In the genomic region with DNA sequence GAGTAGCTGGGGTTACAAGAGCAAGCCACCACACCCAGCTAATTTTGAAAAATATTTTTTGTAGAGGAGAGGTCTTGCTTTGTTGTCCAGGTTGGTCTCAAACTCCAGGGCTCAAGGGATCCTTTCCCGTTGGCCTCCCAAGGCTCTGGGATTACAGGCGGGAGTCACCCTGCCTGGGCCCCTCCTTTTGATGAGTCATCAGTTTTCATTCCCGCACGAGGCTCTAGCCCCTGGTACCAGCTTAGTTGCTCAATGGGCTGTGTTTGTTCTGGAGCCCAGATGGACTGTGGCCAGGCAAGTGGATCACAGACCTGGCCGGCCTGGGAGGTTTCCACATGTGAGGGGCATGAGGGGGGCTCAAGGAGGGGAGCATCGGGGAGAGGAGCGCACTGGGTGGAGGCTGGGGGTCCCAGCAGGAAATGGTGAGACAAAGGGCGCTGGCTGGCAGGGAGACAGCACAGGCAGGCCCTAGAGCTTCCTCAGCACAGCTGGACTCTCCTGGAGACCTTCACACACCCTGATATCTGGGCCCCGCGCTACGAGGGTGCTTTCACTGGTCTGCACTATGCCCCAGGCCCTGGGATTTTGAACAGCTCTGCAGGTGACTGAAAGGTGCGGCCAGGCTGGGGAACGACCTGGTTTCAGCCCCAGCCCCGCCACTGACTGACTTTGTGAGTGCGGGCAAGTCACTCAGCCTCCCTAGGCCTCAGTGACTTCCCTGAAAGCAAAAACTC, we compare ENCODE assay signal across 8 cellular contexts. TPM values are rescaled to one million over a fixed set of nuclear protein-coding genes. Genes with fewer than 3 reads are reported as not detected.
A peak's percentile ranks its signal among the peaks of the same experiment; 100 is the strongest.
DNase-seq lines count a peak whose midpoint lies in the region; ATAC-seq, FAIRE-seq and TF ChIP-seq lines count a peak whose summit lies in the region.
"Not testable (repeated sequence)": the region's sequence is repeated elsewhere in the genome, so short reads cannot be mapped to it uniquely, and the experiment has no call there.
"Had no signal": no experiment of that assay in that cellular context is flagged by ENCODE, and none has a peak within 500 bp of the region (broad histone marks: within the 10 kb centered on the region; RNA-seq: fewer than 3 reads in every experiment).

No MANE protein-coding gene starts in this region.

- WGBS in IMR-90 (ENCODE audit: extremely low coverage in 2 of 2, insufficient read length in 1 of 2), 2 experiments: no CpG with 5 or more reads among the region's 15 CpGs
- no CpG with 5 or more reads among the region's 15 CpGs for WGBS in HepG2 (ENCODE audit: low lambda C conversion rate)
- WGBS in pancreas, 2 donors: no CpG with 5 or more reads among the region's 15 CpGs

- not testable (repeated sequence) for TF ChIP-seq POLR2A in IMR-90 (IDR thresholded peaks at IDR 0.05; ENCODE audit: low read depth, low read length); HepG2 (IDR thresholded peaks at IDR 0.05; ENCODE audit: insufficient read depth in 1 of 2, low read depth in 2 of 2, low read length in 2 of 2)

- not testable (repeated sequence) for BruUV-seq in IMR-90 (replicated peaks; lab: Mats Ljungman, UMichigan); HepG2 (replicated peaks; lab: Mats Ljungman, UMichigan)

- not testable (repeated sequence) for H3K79me2 ChIP-seq in HepG2 (ENCODE audit: insufficient read depth, low read length)

- H2AFZ ChIP-seq in IMR-90 (replicated peaks; ENCODE audit: low read length, poor library complexity); HepG2 (ENCODE audit: low read length): not testable (repeated sequence)

- not testable (repeated sequence) for H3K79me1 ChIP-seq in IMR-90 (ENCODE audit: low read depth in 1 of 2, low read length in 2 of 2)

- H3K27ac ChIP-seq in IMR-90 (ENCODE audit: insufficient read depth, low read length); foreskin keratinocyte; HepG2 (ENCODE audit: extremely low read length, insufficient read depth, low read length); pancreas; upper lobe of right lung: not testable (repeated sequence)

- H3K4ac ChIP-seq in IMR-90 (ENCODE audit: low read depth, low read length): not testable (repeated sequence)

- not testable (repeated sequence) for H4K20me1 ChIP-seq in IMR-90 (ENCODE audit: insufficient read depth, low read length); HepG2 (ENCODE audit: insufficient read depth, low read length)

- H3K4me1 ChIP-seq in IMR-90 (ENCODE audit: control insufficient read depth, insufficient read depth, low read length); foreskin keratinocyte; HepG2 (ENCODE audit: insufficient read depth, low read length); pancreas; upper lobe of right lung: not testable (repeated sequence)

- H2BK5ac ChIP-seq in IMR-90 (ENCODE audit: low read depth, low read length, poor library complexity, severe bottlenecking): not testable (repeated sequence)

- not testable (repeated sequence) for H4K5ac ChIP-seq in IMR-90 (ENCODE audit: low read depth, low read length)

- TF ChIP-seq CTCF in IMR-90 (conservative IDR thresholded peaks at IDR 0.05; ENCODE audit: low read depth, low read length); foreskin keratinocyte (conservative IDR thresholded peaks at IDR 0.05); HepG2 (CRISPR knock-in tag; IDR thresholded peaks at IDR 0.05); pancreas (IDR thresholded peaks at IDR 0.05); upper lobe of right lung (IDR thresholded peaks at IDR 0.05): not testable (repeated sequence)

- H3K9me1 ChIP-seq in IMR-90 (ENCODE audit: insufficient read depth, low read length): not testable (repeated sequence)

- H3K14ac ChIP-seq in IMR-90 (replicated peaks; ENCODE audit: low read depth, low read length): not testable (repeated sequence)

- not testable (repeated sequence) for H3K4me2 ChIP-seq in IMR-90 (ENCODE audit: low read depth, low read length); HepG2 (ENCODE audit: low read depth, low read length)

- not testable (repeated sequence) for H3K9me3 ChIP-seq in IMR-90 (ENCODE audit: control insufficient read depth, insufficient read depth, low read length); HepG2 (ENCODE audit: low read length); pancreas; upper lobe of right lung

- H3K36me3 ChIP-seq in IMR-90 (ENCODE audit: control insufficient read depth, insufficient read depth, low read length); HepG2 (replicated peaks in 1 of 2; ENCODE audit: control insufficient read depth in 1 of 2, insufficient read depth in 2 of 2, low read length in 2 of 2); pancreas; upper lobe of right lung: not testable (repeated sequence)

- not testable (repeated sequence) for TF ChIP-seq EP300 in HepG2 (IDR thresholded peaks at IDR 0.05; ENCODE audit: low read depth in 2 of 2, low read length in 2 of 2); HepG2 (CRISPR knock-in tag; IDR thresholded peaks at IDR 0.05; ENCODE audit: borderline replicate concordance)

- not testable (repeated sequence) for H2BK20ac ChIP-seq in IMR-90 (ENCODE audit: low read depth, low read length)

- TF ChIP-seq RAD21 in IMR-90 (IDR thresholded peaks at IDR 0.05; ENCODE audit: low read length); HepG2 (CRISPR knock-in tag; IDR thresholded peaks at IDR 0.05): not testable (repeated sequence)

- not testable (repeated sequence) for H3K4me3 ChIP-seq in IMR-90 (ENCODE audit: insufficient read depth, low read depth, low read length); HepG2 (replicated peaks in 1 of 3; ENCODE audit: insufficient read depth in 1 of 3, low read depth in 2 of 3, low read length in 3 of 3); pancreas; upper lobe of right lung

- CTCF ChIA-PET in IMR-90 (lab: Yijun Ruan, JAX); HepG2 (lab: Yijun Ruan, JAX; ENCODE audit: low intra/inter-chr PET ratio, low total read pairs): not testable (repeated sequence)

- not testable (repeated sequence) for H2AK5ac ChIP-seq in IMR-90 (ENCODE audit: low read depth, low read length)

- in situ Hi-C loops in IMR-90 (cut with MboI; ENCODE audit: low sequenced_read_pairs): loop anchor here (25.0 kb wide), 1 partner anchor 213 kb away; a partner anchor contains a TSS
- in situ Hi-C loops in HepG2 (cut with HindIII; ENCODE audit: extremely low pct_ligation_motif_present, low pct_unique_long_range_greater_than_20kb): not testable (repeated sequence)

- not testable (repeated sequence) for H3K27me3 ChIP-seq in IMR-90 (ENCODE audit: control insufficient read depth, insufficient read depth, low read length); foreskin keratinocyte; HepG2 (ENCODE audit: control insufficient read depth in 1 of 2, insufficient read depth in 2 of 2, low read length in 2 of 2); pancreas; upper lobe of right lung

- H2BK120ac ChIP-seq in IMR-90 (ENCODE audit: low read depth, low read length): not testable (repeated sequence)

- not testable (repeated sequence) for DNase-seq in IMR-90; foreskin keratinocyte; left ventricle myocardium superior; HepG2 (ENCODE audit: low spot score); pancreas; upper lobe of right lung

- FAIRE-seq in HepG2 (lab: Jason Lieb, UNC): peak; percentile 100
- FAIRE-seq in pancreas (lab: Jason Lieb, UNC): not testable (repeated sequence)

- not testable (repeated sequence) for H2AK9ac ChIP-seq in IMR-90 (replicated peaks; ENCODE audit: low read depth, low read length, poor library complexity)

- H2BK15ac ChIP-seq in IMR-90 (ENCODE audit: low read depth, low read length): not testable (repeated sequence)

- ATAC-seq in IMR-90 (ENCODE audit: low read depth) (peak; percentile 76), SK-N-SH treated with all-trans-retinoic acid at 6 μM for 48 hours (peak; percentile 50), foreskin keratinocyte (peak; percentile 69), left ventricle myocardium superior (peak; percentile 42), HepG2 (peak; percentile 76), pancreas (peak; percentile 76 to 81 (median 80)), upper lobe of right lung (peak; percentile 66)

- not testable (repeated sequence) for H3K18ac ChIP-seq in IMR-90 (ENCODE audit: low read depth, low read length)

- not testable (repeated sequence) for H4K8ac ChIP-seq in IMR-90 (ENCODE audit: low read depth in 2 of 2, low read length in 2 of 2)

- H3K56ac ChIP-seq in IMR-90 (ENCODE audit: extremely low read depth, insufficient read depth, low read length): not testable (repeated sequence)

- H4K91ac ChIP-seq in IMR-90 (ENCODE audit: insufficient read depth, low read depth, low read length): not testable (repeated sequence)

- intact Hi-C loops in IMR-90 (cut with micrococcal nuclease); left ventricle myocardium superior (cut with micrococcal nuclease); HepG2 (cut with micrococcal nuclease; ENCODE audit: unreplicated experiment); pancreas (cut with DNase I); upper lobe of right lung (cut with DNase I): not testable (repeated sequence)

- dilution Hi-C loops in IMR-90 (cut with HindIII; ENCODE audit: low sequenced_read_pairs, unreplicated experiment): not testable (repeated sequence)

- POLR2A ChIA-PET in IMR-90 (lab: Charles Lee; ENCODE audit: unreplicated experiment); HepG2 (lab: Yijun Ruan, JAX): not testable (repeated sequence)

- not testable (repeated sequence) for H3K9ac ChIP-seq in IMR-90 (ENCODE audit: low read depth, low read length); HepG2 (ENCODE audit: insufficient read depth, low read depth, low read length)

- H3K23ac ChIP-seq in IMR-90 (ENCODE audit: low read depth, low read length): not testable (repeated sequence)

RNA-seq across cellular contexts. Expression of a gene that starts 0.7 kb away (rescaled TPM):
- total RNA-seq in IMR-90 (2012; rRNA removed): 0.18 and 1.1 TPM in 2 replicates
- polyA plus RNA-seq in IMR-90 (2012; rRNA removed): 12.8 and 17.2 TPM in 2 replicates
- 1.6 and 2.1 TPM in 2 replicates for polyA plus RNA-seq in IMR-90 (2012; cell fraction: cytosol; rRNA removed)
- polyA plus RNA-seq in IMR-90 (2012; cell fraction: nucleus; rRNA removed; ENCODE audit: low replicate concordance): 27.1 and 49.8 TPM in 2 replicates
- 7.5 and 8.2 TPM in 2 replicates for total RNA-seq in foreskin keratinocyte
- polyA plus RNA-seq in foreskin keratinocyte: 9.5 and 12.6 TPM in 2 replicates
- total RNA-seq in left ventricle myocardium superior: 12.5 TPM
- 20.7 and 28.3 TPM in 2 replicates for total RNA-seq in HepG2 (2016; rRNA removed; fragmentation: Illumina TruSeq; extraction: Trizol)
- total RNA-seq in HepG2 (2016; cell fraction: cytosol; rRNA removed; fragmentation: Illumina TruSeq; extraction: Trizol; ENCODE audit: low read depth): 31.2 and 41.7 TPM in 2 replicates
- total RNA-seq in HepG2 (2016; cell fraction: insoluble cytoplasmic fraction; rRNA removed; fragmentation: Illumina TruSeq; extraction: Trizol): 26.1 and 29.0 TPM in 2 replicates
- 40.2 and 51.3 TPM in 2 replicates for total RNA-seq in HepG2 (2016; cell fraction: membrane; rRNA removed; fragmentation: Illumina TruSeq; extraction: Trizol)
- 33.7 and 38.6 TPM in 2 replicates for total RNA-seq in HepG2 (2016; cell fraction: nucleus; rRNA removed; fragmentation: Illumina TruSeq; extraction: Trizol)
- 15.4 and 21.0 TPM in 2 replicates for polyA plus RNA-seq in HepG2 (2011; rRNA removed)
- 6.9 and 7.9 TPM in 2 replicates for polyA plus RNA-seq in HepG2 (2011; cell fraction: cytosol; rRNA removed)
- 48.9 and 57.0 TPM in 2 replicates for polyA plus RNA-seq in HepG2 (2011; cell fraction: nucleus; rRNA removed)
- 5.8 and 11.3 TPM in 2 replicates for polyA plus RNA-seq in HepG2 (2012)
- polyA plus RNA-seq in HepG2 (2016; cell fraction: cytosol; fragmentation: Illumina TruSeq; extraction: Trizol; ENCODE audit: low read depth): 22.7 and 37.8 TPM in 2 replicates
- polyA plus RNA-seq in HepG2 (2016; cell fraction: insoluble cytoplasmic fraction; fragmentation: Illumina TruSeq; extraction: Trizol; ENCODE audit: low read depth): 91.2 and 105 TPM in 2 replicates
- polyA plus RNA-seq in HepG2 (2016; cell fraction: membrane; fragmentation: Illumina TruSeq; extraction: Trizol; ENCODE audit: low read depth): 42.3 and 49.8 TPM in 2 replicates
- 122 and 125 TPM in 2 replicates for polyA plus RNA-seq in HepG2 (2016; cell fraction: nucleus; fragmentation: Illumina TruSeq; extraction: Trizol; ENCODE audit: insufficient read depth, low read depth)
- polyA minus RNA-seq in HepG2 (2011; rRNA and poly(A)+ RNA removed; ENCODE audit: low replicate concordance): 17.4 and 22.3 TPM in 2 replicates
- 4.7 and 4.8 TPM in 2 replicates for polyA minus RNA-seq in HepG2 (2011; cell fraction: cytosol; rRNA and poly(A)+ RNA removed)
- 13.1 and 14.5 TPM in 2 replicates for polyA minus RNA-seq in HepG2 (2011; cell fraction: nucleus; rRNA and poly(A)+ RNA removed)
- 10 to 100 TPM in 1 of 6 donors, 1 to 10 TPM in 5; 1.0 to 14.7 (median 4.8) TPM for total RNA-seq in pancreas
- polyA plus RNA-seq in pancreas: 100 to 1,000 TPM in 1 of 2 donors, 10 to 100 TPM in 1; 64.5 to 106 TPM
- total RNA-seq in upper lobe of right lung: 10.6 TPM

RNA-seq across cellular contexts. Expression of a gene that starts 6.1 kb away (rescaled TPM):
- total RNA-seq in IMR-90 (2012; rRNA removed): 8.4 and 11.4 TPM in 2 replicates
- 35.1 and 44.4 TPM in 2 replicates for polyA plus RNA-seq in IMR-90 (2012; rRNA removed)
- 35.5 and 46.1 TPM in 2 replicates for polyA plus RNA-seq in IMR-90 (2012; cell fraction: cytosol; rRNA removed)
- 49.9 and 142 TPM in 2 replicates for polyA plus RNA-seq in IMR-90 (2012; cell fraction: nucleus; rRNA removed; ENCODE audit: low replicate concordance)
- 23.6 and 24.8 TPM in 2 replicates for total RNA-seq in foreskin keratinocyte
- polyA plus RNA-seq in foreskin keratinocyte: 4.2 and 9.3 TPM in 2 replicates
- 16.5 TPM for total RNA-seq in left ventricle myocardium superior
- 13.4 and 37.1 TPM in 2 replicates for total RNA-seq in HepG2 (2016; rRNA removed; fragmentation: Illumina TruSeq; extraction: Trizol)
- total RNA-seq in HepG2 (2016; cell fraction: cytosol; rRNA removed; fragmentation: Illumina TruSeq; extraction: Trizol; ENCODE audit: low read depth): 16.4 and 16.8 TPM in 2 replicates
- 19.5 and 33.4 TPM in 2 replicates for total RNA-seq in HepG2 (2016; cell fraction: insoluble cytoplasmic fraction; rRNA removed; fragmentation: Illumina TruSeq; extraction: Trizol)
- total RNA-seq in HepG2 (2016; cell fraction: membrane; rRNA removed; fragmentation: Illumina TruSeq; extraction: Trizol): 13.8 and 16.7 TPM in 2 replicates
- total RNA-seq in HepG2 (2016; cell fraction: nucleus; rRNA removed; fragmentation: Illumina TruSeq; extraction: Trizol): 24.9 and 28.6 TPM in 2 replicates
- polyA plus RNA-seq in HepG2 (2011; rRNA removed): 9.1 and 12.0 TPM in 2 replicates
- polyA plus RNA-seq in HepG2 (2011; cell fraction: cytosol; rRNA removed): 9.7 and 26.5 TPM in 2 replicates
- polyA plus RNA-seq in HepG2 (2011; cell fraction: nucleus; rRNA removed): 98.2 and 122 TPM in 2 replicates
- 29.1 and 36.0 TPM in 2 replicates for polyA plus RNA-seq in HepG2 (2012)
- 10.3 and 14.9 TPM in 2 replicates for polyA plus RNA-seq in HepG2 (2016; cell fraction: cytosol; fragmentation: Illumina TruSeq; extraction: Trizol; ENCODE audit: low read depth)
- polyA plus RNA-seq in HepG2 (2016; cell fraction: insoluble cytoplasmic fraction; fragmentation: Illumina TruSeq; extraction: Trizol; ENCODE audit: low read depth): 4.6 and 8.2 TPM in 2 replicates
- polyA plus RNA-seq in HepG2 (2016; cell fraction: membrane; fragmentation: Illumina TruSeq; extraction: Trizol; ENCODE audit: low read depth): 7.4 and 12.1 TPM in 2 replicates
- 65.2 and 67.5 TPM in 2 replicates for polyA plus RNA-seq in HepG2 (2016; cell fraction: nucleus; fragmentation: Illumina TruSeq; extraction: Trizol; ENCODE audit: insufficient read depth, low read depth)
- polyA minus RNA-seq in HepG2 (2011; rRNA and poly(A)+ RNA removed; ENCODE audit: low replicate concordance): 5.1 and 5.8 TPM in 2 replicates
- polyA minus RNA-seq in HepG2 (2011; cell fraction: cytosol; rRNA and poly(A)+ RNA removed): 15.7 and 17.4 TPM in 2 replicates
- 26.7 and 31.3 TPM in 2 replicates for polyA minus RNA-seq in HepG2 (2011; cell fraction: nucleus; rRNA and poly(A)+ RNA removed)
- total RNA-seq in pancreas: 10 to 100 TPM in 4 of 6 donors, 1 to 10 TPM in 2; 9.0 to 25.0 (median 14.0) TPM
- 10 to 100 TPM; 61.8 to 63.8 TPM for polyA plus RNA-seq in pancreas
- total RNA-seq in upper lobe of right lung: 49.4 TPM

RNA-seq across cellular contexts. Expression of a gene that starts 6.3 kb away (rescaled TPM):
- total RNA-seq in IMR-90 (2012; rRNA removed) (301 and 407 TPM in 2 replicates), foreskin keratinocyte (165 and 184 TPM in 2 replicates), left ventricle myocardium superior (49.5 TPM), HepG2 (2016; rRNA removed; fragmentation: Illumina TruSeq; extraction: Trizol) (295 and 354 TPM in 2 replicates), pancreas (10 to 100 TPM; 17.3 to 39.1 (median 30.6) TPM), upper lobe of right lung (59.3 TPM)
- polyA plus RNA-seq in IMR-90 (2012; rRNA removed) (90.1 and 121 TPM in 2 replicates), foreskin keratinocyte (155 and 156 TPM in 2 replicates), HepG2 (2011; rRNA removed) (63.8 and 97.0 TPM in 2 replicates), pancreas (100 to 1,000 TPM in 1 of 2 donors, 10 to 100 TPM in 1; 77.2 to 138 TPM)
- 1,032 and 2,834 TPM in 2 replicates for polyA plus RNA-seq in IMR-90 (2012; cell fraction: cytosol; rRNA removed)
- 55.5 and 93.4 TPM in 2 replicates for polyA plus RNA-seq in IMR-90 (2012; cell fraction: nucleus; rRNA removed; ENCODE audit: low replicate concordance)
- 669 and 995 TPM in 2 replicates for total RNA-seq in HepG2 (2016; cell fraction: cytosol; rRNA removed; fragmentation: Illumina TruSeq; extraction: Trizol; ENCODE audit: low read depth)
- 323 and 362 TPM in 2 replicates for total RNA-seq in HepG2 (2016; cell fraction: insoluble cytoplasmic fraction; rRNA removed; fragmentation: Illumina TruSeq; extraction: Trizol)
- 463 and 614 TPM in 2 replicates for total RNA-seq in HepG2 (2016; cell fraction: membrane; rRNA removed; fragmentation: Illumina TruSeq; extraction: Trizol)
- 105 and 119 TPM in 2 replicates for total RNA-seq in HepG2 (2016; cell fraction: nucleus; rRNA removed; fragmentation: Illumina TruSeq; extraction: Trizol)
- polyA plus RNA-seq in HepG2 (2011; cell fraction: cytosol; rRNA removed): 336 and 429 TPM in 2 replicates
- polyA plus RNA-seq in HepG2 (2011; cell fraction: nucleus; rRNA removed): 218 and 326 TPM in 2 replicates
- 107 and 139 TPM in 2 replicates for polyA plus RNA-seq in HepG2 (2012)
- 602 and 1,024 TPM in 2 replicates for polyA plus RNA-seq in HepG2 (2016; cell fraction: cytosol; fragmentation: Illumina TruSeq; extraction: Trizol; ENCODE audit: low read depth)
- polyA plus RNA-seq in HepG2 (2016; cell fraction: insoluble cytoplasmic fraction; fragmentation: Illumina TruSeq; extraction: Trizol; ENCODE audit: low read depth): 271 TPM in 2 replicates
- polyA plus RNA-seq in HepG2 (2016; cell fraction: membrane; fragmentation: Illumina TruSeq; extraction: Trizol; ENCODE audit: low read depth): 365 and 503 TPM in 2 replicates
- 177 and 200 TPM in 2 replicates for polyA plus RNA-seq in HepG2 (2016; cell fraction: nucleus; fragmentation: Illumina TruSeq; extraction: Trizol; ENCODE audit: insufficient read depth, low read depth)
- polyA minus RNA-seq in HepG2 (2011; rRNA and poly(A)+ RNA removed; ENCODE audit: low replicate concordance): 100 and 103 TPM in 2 replicates
- polyA minus RNA-seq in HepG2 (2011; cell fraction: cytosol; rRNA and poly(A)+ RNA removed): 30.2 and 37.1 TPM in 2 replicates
- 5.9 and 8.1 TPM in 2 replicates for polyA minus RNA-seq in HepG2 (2011; cell fraction: nucleus; rRNA and poly(A)+ RNA removed)

RNA-seq across cellular contexts. Expression of a gene that starts 16.4 kb away (rescaled TPM):
- total RNA-seq in IMR-90 (2012; rRNA removed) (6.4 and 7.2 TPM in 2 replicates), foreskin keratinocyte (12.2 and 18.8 TPM in 2 replicates), left ventricle myocardium superior (10.3 TPM), HepG2 (2016; rRNA removed; fragmentation: Illumina TruSeq; extraction: Trizol) (5.4 and 6.5 TPM in 2 replicates), pancreas (10 to 100 TPM in 3 of 6 donors, 1 to 10 TPM in 3; 2.1 to 26.4 (median 9.7) TPM), upper lobe of right lung (70.0 TPM)
- polyA plus RNA-seq in IMR-90 (2012; rRNA removed) (13.2 and 16.7 TPM in 2 replicates), foreskin keratinocyte (18.7 and 30.3 TPM in 2 replicates), HepG2 (2011; rRNA removed) (9.5 and 12.9 TPM in 2 replicates), pancreas (10 to 100 TPM; 12.2 to 14.9 TPM)
- 8.6 and 13.4 TPM in 2 replicates for polyA plus RNA-seq in IMR-90 (2012; cell fraction: cytosol; rRNA removed)
- polyA plus RNA-seq in IMR-90 (2012; cell fraction: nucleus; rRNA removed; ENCODE audit: low replicate concordance): 6.8 and 34.8 TPM in 2 replicates
- 1.5 and 2.3 TPM in 2 replicates for total RNA-seq in HepG2 (2016; cell fraction: cytosol; rRNA removed; fragmentation: Illumina TruSeq; extraction: Trizol; ENCODE audit: low read depth)
- 5.9 and 7.5 TPM in 2 replicates for total RNA-seq in HepG2 (2016; cell fraction: insoluble cytoplasmic fraction; rRNA removed; fragmentation: Illumina TruSeq; extraction: Trizol)
- 2.0 and 3.3 TPM in 2 replicates for total RNA-seq in HepG2 (2016; cell fraction: membrane; rRNA removed; fragmentation: Illumina TruSeq; extraction: Trizol)
- 2.5 and 3.5 TPM in 2 replicates for total RNA-seq in HepG2 (2016; cell fraction: nucleus; rRNA removed; fragmentation: Illumina TruSeq; extraction: Trizol)
- 10.4 and 20.0 TPM in 2 replicates for polyA plus RNA-seq in HepG2 (2011; cell fraction: cytosol; rRNA removed)
- 13.6 and 19.0 TPM in 2 replicates for polyA plus RNA-seq in HepG2 (2011; cell fraction: nucleus; rRNA removed)
- 2.5 and 4.0 TPM in 2 replicates for polyA plus RNA-seq in HepG2 (2012)
- 1.6 TPM in 2 replicates for polyA plus RNA-seq in HepG2 (2016; cell fraction: cytosol; fragmentation: Illumina TruSeq; extraction: Trizol; ENCODE audit: low read depth)
- polyA plus RNA-seq in HepG2 (2016; cell fraction: insoluble cytoplasmic fraction; fragmentation: Illumina TruSeq; extraction: Trizol; ENCODE audit: low read depth): 7.6 and 10.2 TPM in 2 replicates
- 1.9 and 2.1 TPM in 2 replicates for polyA plus RNA-seq in HepG2 (2016; cell fraction: membrane; fragmentation: Illumina TruSeq; extraction: Trizol; ENCODE audit: low read depth)
- polyA plus RNA-seq in HepG2 (2016; cell fraction: nucleus; fragmentation: Illumina TruSeq; extraction: Trizol; ENCODE audit: insufficient read depth, low read depth): 4.7 and 5.6 TPM in 2 replicates
- polyA minus RNA-seq in HepG2 (2011; rRNA and poly(A)+ RNA removed; ENCODE audit: low replicate concordance): 0.94 and 16.6 TPM in 2 replicates
- polyA minus RNA-seq in HepG2 (2011; cell fraction: cytosol; rRNA and poly(A)+ RNA removed): 4.0 and 8.4 TPM in 2 replicates
- polyA minus RNA-seq in HepG2 (2011; cell fraction: nucleus; rRNA and poly(A)+ RNA removed): 1.5 and 1.8 TPM in 2 replicates

RNA-seq across cellular contexts. Expression of a gene that starts 48.5 kb away (rescaled TPM):
- total RNA-seq in IMR-90 (2012; rRNA removed): 0.28 and 0.54 TPM in 2 replicates
- polyA plus RNA-seq in IMR-90 (2012; rRNA removed): 4.4 and 4.5 TPM in 2 replicates
- polyA plus RNA-seq in IMR-90 (2012; cell fraction: cytosol; rRNA removed): 1.4 and 2.1 TPM in 2 replicates
- polyA plus RNA-seq in IMR-90 (2012; cell fraction: nucleus; rRNA removed; ENCODE audit: low replicate concordance): 22.9 and 47.3 TPM in 2 replicates
- 1.6 and 2.5 TPM in 2 replicates for total RNA-seq in foreskin keratinocyte
- polyA plus RNA-seq in foreskin keratinocyte: 0.20 and 0.72 TPM in 2 replicates
- total RNA-seq in left ventricle myocardium superior: 3.5 TPM
- 1.00 and 1.3 TPM in 2 replicates for total RNA-seq in HepG2 (2016; rRNA removed; fragmentation: Illumina TruSeq; extraction: Trizol)
- 1.3 TPM in 1 of 2 replicates, not detected in the other for total RNA-seq in HepG2 (2016; cell fraction: cytosol; rRNA removed; fragmentation: Illumina TruSeq; extraction: Trizol; ENCODE audit: low read depth)
- total RNA-seq in HepG2 (2016; cell fraction: insoluble cytoplasmic fraction; rRNA removed; fragmentation: Illumina TruSeq; extraction: Trizol): 2.2 and 2.5 TPM in 2 replicates
- 0.28 TPM in 1 of 2 replicates, not detected in the other for total RNA-seq in HepG2 (2016; cell fraction: membrane; rRNA removed; fragmentation: Illumina TruSeq; extraction: Trizol)
- total RNA-seq in HepG2 (2016; cell fraction: nucleus; rRNA removed; fragmentation: Illumina TruSeq; extraction: Trizol): 3.1 and 6.7 TPM in 2 replicates
- polyA plus RNA-seq in HepG2 (2011; rRNA removed): 2.7 and 4.4 TPM in 2 replicates
- 0.26 and 0.66 TPM in 2 replicates for polyA plus RNA-seq in HepG2 (2011; cell fraction: cytosol; rRNA removed)
- 9.6 and 13.2 TPM in 2 replicates for polyA plus RNA-seq in HepG2 (2011; cell fraction: nucleus; rRNA removed)
- 3.7 and 6.1 TPM in 2 replicates for polyA plus RNA-seq in HepG2 (2012)
- polyA plus RNA-seq in HepG2 (2016; cell fraction: cytosol; fragmentation: Illumina TruSeq; extraction: Trizol; ENCODE audit: low read depth): 0.14 and 0.35 TPM in 2 replicates
- polyA plus RNA-seq in HepG2 (2016; cell fraction: insoluble cytoplasmic fraction; fragmentation: Illumina TruSeq; extraction: Trizol; ENCODE audit: low read depth): 0.33 and 1.6 TPM in 2 replicates
- polyA plus RNA-seq in HepG2 (2016; cell fraction: membrane; fragmentation: Illumina TruSeq; extraction: Trizol; ENCODE audit: low read depth): 0.29 and 0.58 TPM in 2 replicates
- polyA plus RNA-seq in HepG2 (2016; cell fraction: nucleus; fragmentation: Illumina TruSeq; extraction: Trizol; ENCODE audit: insufficient read depth, low read depth): 25.4 and 35.1 TPM in 2 replicates
- 17.3 and 19.9 TPM in 2 replicates for polyA minus RNA-seq in HepG2 (2011; rRNA and poly(A)+ RNA removed; ENCODE audit: low replicate concordance)
- not detected in 2 replicates for polyA minus RNA-seq in HepG2 (2011; cell fraction: cytosol; rRNA and poly(A)+ RNA removed)
- polyA minus RNA-seq in HepG2 (2011; cell fraction: nucleus; rRNA and poly(A)+ RNA removed): 6.7 and 7.3 TPM in 2 replicates
- 10 to 100 TPM in 1 of 6 donors, 1 to 10 TPM in 4, under 1 TPM in 1; 0.70 to 14.4 (median 5.3) TPM for total RNA-seq in pancreas
- 1 to 10 TPM; 6.9 to 10.0 TPM for polyA plus RNA-seq in pancreas
- total RNA-seq in upper lobe of right lung: 19.9 TPM
- total RNA-seq: G401 had no signal
